ENCODE assay signal across 7 cellular contexts in the genomic region with DNA sequence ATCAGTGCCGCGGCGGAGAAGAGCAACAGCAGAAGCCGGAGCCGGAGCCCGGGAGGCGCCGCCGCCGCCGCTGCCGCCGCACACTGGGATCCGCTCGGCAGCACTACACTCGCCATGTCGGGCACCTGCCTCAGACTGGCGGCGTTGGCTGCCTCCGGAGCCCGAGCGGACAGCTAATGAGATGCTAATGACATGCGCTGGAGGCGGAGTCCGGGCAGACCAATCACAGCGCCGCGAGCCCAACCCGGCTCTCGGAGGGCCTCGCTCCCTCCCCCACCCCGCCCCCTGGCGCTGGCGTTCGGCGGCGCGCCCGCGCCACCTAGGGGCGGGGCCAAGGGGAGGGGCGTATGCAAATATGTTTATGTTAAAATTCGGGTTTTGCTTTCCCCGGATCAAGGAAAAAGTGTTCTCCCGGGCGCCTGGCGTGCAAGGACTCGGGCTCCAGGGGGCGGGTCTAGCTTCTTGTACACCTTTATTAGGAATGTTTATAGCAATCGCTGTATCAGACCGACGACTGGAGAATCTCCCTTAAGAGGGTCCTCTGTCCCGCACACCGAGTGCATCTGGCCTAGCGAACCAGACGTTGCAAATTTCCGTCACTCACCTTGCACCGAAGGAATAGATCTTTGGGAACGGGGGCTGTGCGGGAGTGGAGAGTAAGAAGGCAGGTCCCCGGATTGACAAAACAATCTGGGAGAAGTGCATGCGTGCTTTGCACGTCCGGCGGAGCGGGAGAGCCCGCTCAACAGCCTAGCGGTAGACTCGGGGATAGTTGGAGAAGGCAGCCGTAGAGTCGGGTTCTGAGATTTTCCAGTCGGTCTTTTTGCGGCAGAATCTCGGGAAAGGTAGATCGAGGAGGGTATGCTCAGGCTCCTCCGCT. TPM values are rescaled to one million over a fixed set of nuclear protein-coding genes. Genes with fewer than 3 reads are reported as not detected.
DNase-seq lines count a peak whose midpoint lies in the region; ATAC-seq, FAIRE-seq and TF ChIP-seq lines count a peak whose summit lies in the region.

TSS of gene CADM1 (minus strand) at position 137 of the 880 bp plus-strand sequence.

- no peaks in the 10 kb centered on the region; the same call in 1 of the 2 replicates for H3K4me1 ChIP-seq in PC-3 (ENCODE audit: insufficient read depth, low read length)
- peaks cover 12 to 16% of the 10 kb centered on the region in 2 donors for H3K4me1 ChIP-seq in naive thymus-derived CD4-positive, alpha-beta T cell (ENCODE audit: control insufficient read depth in 2 of 2, insufficient read depth in 2 of 2, low read length in 2 of 2)

- H3K4me2 ChIP-seq in PC-3 (ENCODE audit: low read length), result peak within 1 kb of the TSS; percentile 77

- intact Hi-C loops in PC-3 (cut with micrococcal nuclease), result no loop called here
- intact Hi-C loops in naive thymus-derived CD4-positive, alpha-beta T cell (cut with micrococcal nuclease), result loop anchor here in 1 of 2 donors (10.0 kb wide), 1 partner anchor 170 kb away; no protein-coding TSS in a partner anchor

- CTCF ChIA-PET in PC-3 (lab: Charles Lee), result no interaction called here
- CTCF ChIA-PET in naive thymus-derived CD4-positive, alpha-beta T cell (lab: Charles Lee), result no interaction called here

- H3K9me2 ChIP-seq in PC-3 (replicated peaks; ENCODE audit: low read length), result no peaks in the 10 kb centered on the region

- FAIRE-seq in HTR-8/SVneo (lab: Jason Lieb, UNC), result peak; percentile 72

- no peak within 1 kb of the TSS for H3K27ac ChIP-seq in PC-3 (ENCODE audit: low read length)
- H3K27ac ChIP-seq in naive thymus-derived CD4-positive, alpha-beta T cell (ENCODE audit: low read depth, low read length), result peak within 1 kb of the TSS; percentile 18

- peaks cover 0 to 3% (median 0%) of the 10 kb centered on the region in 5 donors for H3K36me3 Mint-ChIP-seq in naive thymus-derived CD4-positive, alpha-beta T cell

- H3K79me2 ChIP-seq in PC-3 (ENCODE audit: low read length), result no peaks in the 10 kb centered on the region

- H2AFZ ChIP-seq in PC-3 (ENCODE audit: low read length), result peak within 1 kb of the TSS; percentile 83

- H3K36me3 ChIP-seq in PC-3 (ENCODE audit: low read depth, low read length), result no peaks in the 10 kb centered on the region
- no peaks in the 10 kb centered on the region for H3K36me3 ChIP-seq in naive thymus-derived CD4-positive, alpha-beta T cell (ENCODE audit: control insufficient read depth in 2 of 3, insufficient read depth in 3 of 3, low read length in 3 of 3)

- H3K4me3 ChIP-seq in PC-3 (ENCODE audit: low read length), result peak within 1 kb of the TSS; percentile 64
- H3K4me3 ChIP-seq in fibroblast of the aortic adventitia (ENCODE audit: low read depth, low read length), result peak within 1 kb of the TSS; percentile 50
- H3K4me3 ChIP-seq in naive thymus-derived CD4-positive, alpha-beta T cell (ENCODE audit: low read length), result peak within 1 kb of the TSS; percentile 80

- peak within 1 kb of the TSS in 3 of 9 donors; percentile 16 to 48 (median 29) for H3K27ac Mint-ChIP-seq in naive thymus-derived CD4-positive, alpha-beta T cell

- H3K9me3 Mint-ChIP-seq in naive thymus-derived CD4-positive, alpha-beta T cell, result peaks cover 0 to 13% (median 4%) of the 10 kb centered on the region in 11 donors

- H3F3A ChIP-seq in PC-3 (ENCODE audit: low read length, unreplicated experiment), result no peaks in the 10 kb centered on the region

- no peaks in the 10 kb centered on the region for H3K9me3 ChIP-seq in PC-3 (ENCODE audit: low read length)
- H3K9me3 ChIP-seq in naive thymus-derived CD4-positive, alpha-beta T cell (ENCODE audit: control insufficient read depth in 2 of 3, low read length in 3 of 3), result no peaks in the 10 kb centered on the region

- peaks cover 33 to 43% (median 41%) of the 10 kb centered on the region in 5 donors for H3K27me3 Mint-ChIP-seq in naive thymus-derived CD4-positive, alpha-beta T cell

- H3K4me1 Mint-ChIP-seq in naive thymus-derived CD4-positive, alpha-beta T cell, result peaks cover 6 to 13% (median 10%) of the 10 kb centered on the region in 7 donors

- peaks cover 67% of the 10 kb centered on the region for H3K27me3 ChIP-seq in PC-3 (ENCODE audit: low read length)
- peaks cover 3 to 20% of the 10 kb centered on the region in 2 donors for H3K27me3 ChIP-seq in naive thymus-derived CD4-positive, alpha-beta T cell (ENCODE audit: control insufficient read depth in 2 of 2, insufficient read depth in 2 of 2, low read length in 2 of 2)

- no TSS peak for BruUV-seq in PC-3 (replicated peaks; lab: Mats Ljungman, UMichigan)

- H3K9ac ChIP-seq in PC-3 (ENCODE audit: low read length), result no peak within 1 kb of the TSS

- ATAC-seq in GM19023 (IDR thresholded peaks at IDR 0.05; ENCODE audit: unreplicated experiment) (peak; percentile 77), PC-3 (peak; percentile 67)
- ATAC-seq in naive thymus-derived CD4-positive, alpha-beta T cell, result peak; percentile 95

- DNase-seq in HTR-8/SVneo (ENCODE audit: insufficient read length, low spot score) (peak; percentile 74), PC-3 (peak; percentile 74), fibroblast of the aortic adventitia (ENCODE audit: low read depth) (peak; percentile 13)
- peak; percentile 56 for DNase-seq in activated T-helper 9 cell treated with anti-CD3 and anti-CD28 coated beads, Interleukin-2, amount 50 U/mL, for 16 hours (ENCODE audit: low read depth)
- DNase-seq in naive thymus-derived CD4-positive, alpha-beta T cell, result peak; percentile 46 to 65 (median 56)
- peak; percentile 40 to 71 for DNase-seq in stimulated activated CD8-positive, alpha-beta memory T cell treated with anti-CD3 and anti-CD28 coated beads, Interleukin-7, amount 100 ng/mL, for 48 hours (ENCODE audit: extremely low read depth in 1 of 2, low read depth in 1 of 2)

- H4K20me1 ChIP-seq in PC-3 (ENCODE audit: low read length), result no peaks in the 10 kb centered on the region

- TF ChIP-seq CTCF in PC-3 (conservative IDR thresholded peaks at IDR 0.05; ENCODE audit: low read depth, low read length), result peak; percentile 36; the same call in 1 of the 2 replicates
- peak; percentile 39 for TF ChIP-seq CTCF in fibroblast of the aortic adventitia (IDR thresholded peaks at IDR 0.05; ENCODE audit: insufficient read depth, low read length)

- POLR2A ChIA-PET in PC-3 (lab: Charles Lee; ENCODE audit: unreplicated experiment), result no interaction called here
- POLR2A ChIA-PET in naive thymus-derived CD4-positive, alpha-beta T cell (lab: Charles Lee), result no interaction called here

- H3K4me3 Mint-ChIP-seq in naive thymus-derived CD4-positive, alpha-beta T cell, result peak within 1 kb of the TSS in 9 of 10 donors; percentile 69 to 85 (median 80)

RNA-seq across cellular contexts. Expression of gene CADM1, which starts in this region (rescaled TPM):
- total RNA-seq in PC-3 (2014; rRNA removed) (0.12 and 1.1 TPM in 2 replicates), fibroblast of the aortic adventitia (ENCODE audit: low replicate concordance) (0.16 and 0.45 TPM in 2 replicates)
- 1 to 10 TPM in 2 of 5 experiments, under 1 TPM in 3; 0.29 to 2.7 (median 0.43) TPM for total RNA-seq in naive thymus-derived CD4-positive, alpha-beta T cell
- polyA plus RNA-seq in naive thymus-derived CD4-positive, alpha-beta T cell, result 1 to 10 TPM in 1 of 2 donors, under 1 TPM in 1; 0.69 to 1.5 TPM

Comparison
In these comparisons a context has a peak if more than half of its experiments do, and no peak if none do; other contexts are left out.
1. Peak in DNase-seq and H3K4me3 ChIP-seq in fibroblast of the aortic adventitia; RNA of the gene not detected or under 1 TPM.
2. DNase-seq: peak in every context shown above with its lines; median percentile 74 in HTR-8/SVneo; 74 in PC-3; 56 in activated T-helper 9 cell treated with anti-CD3 and anti-CD28 coated beads, Interleukin-2, amount 50 U/mL, for 16 hours; 56 in naive thymus-derived CD4-positive, alpha-beta T cell; 56 in stimulated activated CD8-positive, alpha-beta memory T cell treated with anti-CD3 and anti-CD28 coated beads, Interleukin-7, amount 100 ng/mL, for 48 hours; 13 in fibroblast of the aortic adventitia.